22 cellular contexts compared by ENCODE assay signal in the genomic region with DNA sequence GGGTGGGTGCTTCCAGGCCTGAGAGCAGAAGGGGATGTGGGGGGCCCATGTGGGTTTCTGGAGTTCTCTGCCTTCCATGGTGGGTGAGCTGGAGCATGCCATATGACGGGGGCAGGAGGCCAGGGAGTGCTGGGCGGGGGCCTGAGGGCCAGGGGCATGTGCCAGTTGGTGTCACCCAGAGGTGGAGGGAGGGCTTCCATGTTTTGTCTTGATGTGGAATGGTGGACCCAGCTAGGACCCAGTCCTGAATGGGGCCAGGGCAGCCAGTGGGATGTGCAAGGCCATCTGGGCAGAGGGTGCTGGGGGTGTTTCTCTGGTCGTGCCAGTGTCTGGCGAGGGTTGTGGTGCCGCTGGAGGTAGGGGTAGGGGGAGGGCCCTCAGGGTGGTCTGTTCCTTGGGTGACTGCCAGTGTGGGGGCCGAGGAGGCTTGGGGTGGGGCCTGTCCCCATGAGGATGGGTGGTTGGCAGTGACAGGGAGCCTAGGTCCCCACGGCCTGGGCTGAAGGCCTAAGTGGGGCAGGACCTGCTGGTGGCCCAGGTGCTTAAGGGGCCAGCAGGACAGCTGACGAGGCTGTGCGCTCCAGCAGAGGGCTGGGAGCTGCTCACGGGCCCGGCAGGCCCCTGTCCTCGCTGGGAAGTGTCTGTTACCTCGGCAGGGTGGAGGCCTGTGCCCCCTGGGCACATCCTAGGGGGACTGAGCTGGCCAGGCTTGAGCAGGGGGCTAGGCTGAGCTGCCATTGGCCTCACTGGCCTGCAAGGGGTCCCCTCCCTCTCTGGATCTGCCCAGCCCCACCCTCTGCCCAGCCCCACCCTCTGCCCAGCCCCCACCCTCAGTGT. TPM values are rescaled to one million over a fixed set of nuclear protein-coding genes. Genes with fewer than 3 reads are reported as not detected.
DNase-seq lines count a peak whose midpoint lies in the region; ATAC-seq and TF ChIP-seq lines count a peak whose summit lies in the region.
"Had no signal": no experiment of that assay in that cellular context is flagged by ENCODE, and none has a peak within 500 bp of the region (broad histone marks: within the 10 kb centered on the region; RNA-seq: fewer than 3 reads in every experiment).

No MANE protein-coding gene starts in this region.

- H3K4me1 ChIP-seq in heart right ventricle (peaks cover 5 to 30% (median 17%) of the 10 kb centered on the region in 9 donors), stomach (peaks cover 22 to 31% (median 28%) of the 10 kb centered on the region in 4 donors)

- TF ChIP-seq CTCF in heart right ventricle (IDR thresholded peaks at IDR 0.05) (no peak), stomach (IDR thresholded peaks at IDR 0.05) (no peak)

- H3K27ac ChIP-seq in heart right ventricle (no peak overlapping the region), stomach (no peak overlapping the region)
- H3K27ac ChIP-seq: upper lobe of left lung had no signal

- H3K27me3 ChIP-seq in heart right ventricle (no peaks in the 10 kb centered on the region), stomach (no peaks in the 10 kb centered on the region)
- H3K27me3 ChIP-seq: upper lobe of left lung had no signal

- H3K4me3 ChIP-seq in heart right ventricle (no peak overlapping the region), stomach (no peak overlapping the region)
- H3K4me3 ChIP-seq: upper lobe of left lung had no signal

- H3K36me3 ChIP-seq in heart right ventricle (peaks cover 0 to 26% (median 4%) of the 10 kb centered on the region in 9 donors), stomach (peaks cover 12 to 42% (median 34%) of the 10 kb centered on the region in 4 donors)

- TF ChIP-seq POLR2A in stomach (IDR thresholded peaks at IDR 0.05), result no peak

- WGBS in heart right ventricle, 2 donors, result 75 to 78% methylated on average over 13 of the region's 13 CpGs
- 69 to 83% (median 79%) methylated on average over 7 to 13 of the region's 13 CpGs for WGBS in stomach, 5 donors

- TF ChIP-seq EP300 in stomach (IDR thresholded peaks at IDR 0.05), result no peak

- DNase-seq in heart right ventricle (peak; percentile 3 to 13), Right ventricle myocardium inferior (ENCODE audit: missing footprints) (no peak), NCI-H226 (peak; percentile 0), islet precursor cell (peak; percentile 52), HuH-7 (ENCODE audit: low spot score) (no peak), stomach (no peak)
- DNase-seq in stimulated activated naive CD8-positive, alpha-beta T cell treated with anti-CD3 and anti-CD28 coated beads, Interleukin-15, Interleukin-2, amounts not matched to agents 100 U/mL and 50 U/mL, for 24 hours, result peak; percentile 2
- DNase-seq: activated CD4-positive, alpha-beta memory T cell treated with anti-CD3 and anti-CD28 coated beads, Interleukin-2, amount 10 ng/mL, durations not matched to agents 7 days and 5 days; anterior cingulate cortex; effector memory CD8-positive, alpha-beta T cell; EL; mammary epithelial cell; NCI-H1694 treated with DMSO at 0.1 percent for 48 hours; stimulated activated naive CD4-positive, alpha-beta T cell treated with Interleukin-2 at 50 U/mL for 16 hours had no signal

- ATAC-seq in heart right ventricle (no peak), Right ventricle myocardium inferior (no peak), GM19395 (IDR thresholded peaks at IDR 0.05; ENCODE audit: unreplicated experiment) (no peak)
- ATAC-seq in stimulated activated naive CD8-positive, alpha-beta T cell treated with anti-CD3 and anti-CD28 coated beads, Interleukin-15, Interleukin-2, amounts not matched to agents 100 U/mL and 50 U/mL, for 24 hours, result no peak
- ATAC-seq: effector memory CD8-positive, alpha-beta T cell; T-cell had no signal

- intact Hi-C loops in heart right ventricle (cut with DNase I) (loop anchor here in 2 of 10 donors (10.0 kb wide), 2 partner anchors 83 to 153 kb away; a partner anchor contains a TSS), Right ventricle myocardium inferior (cut with DNase I) (no loop called here), stomach (cut with DNase I; ENCODE audit: low total_unique reads) (loop anchor here (10.0 kb wide), 1 partner anchor 153 kb away; no protein-coding TSS in a partner anchor)

- H3K9me3 ChIP-seq in heart right ventricle, result no peaks in the 10 kb centered on the region
- no peaks in the 10 kb centered on the region for H3K9me3 ChIP-seq in stomach
- H3K9me3 ChIP-seq: upper lobe of left lung had no signal

RNA-seq across cellular contexts. Expression of a gene that starts 26.8 kb away (rescaled TPM):
- total RNA-seq in heart right ventricle (10 to 100 TPM in 9 of 10 donors, 1 to 10 TPM in 1; 8.3 to 13.6 (median 12.3) TPM), Right ventricle myocardium inferior (10.5 TPM), stomach (100 to 1,000 TPM in 1 of 5 donors, 10 to 100 TPM in 4; 12.7 to 483 (median 46.1) TPM)
- polyA plus RNA-seq in heart right ventricle (1 to 10 TPM; 6.8 to 9.1 TPM), stomach (10 to 100 TPM in 2 of 3 donors, 1 to 10 TPM in 1; 9.6 to 15.4 (median 13.2) TPM)

RNA-seq across cellular contexts. Expression of a gene that starts 32.8 kb away (rescaled TPM):
- total RNA-seq in heart right ventricle (under 1 TPM in 9 of 10 donors, not detected in 1; 0.23 to 0.91 (median 0.50) TPM), Right ventricle myocardium inferior (not detected), stomach (1 to 10 TPM in 1 of 5 donors, under 1 TPM in 1, not detected in 3; 0.14 to 2.6 TPM)
- polyA plus RNA-seq in heart right ventricle (under 1 TPM; 0.07 to 0.13 TPM), stomach (1 to 10 TPM in 1 of 3 donors, under 1 TPM in 1, not detected in 1; 0.70 to 1.7 TPM)
- total RNA-seq: activated CD4-positive, alpha-beta memory T cell treated with anti-CD3 and anti-CD28 coated beads, Interleukin-2, amount 10 ng/mL, durations not matched to agents 7 days and 5 days; activated T-helper 17 cell treated with anti-CD3 and anti-CD28 coated beads, Interleukin-2, amount 50 U/mL, for 72 hours; H1; MCF 10A; RPMI7951 had no signal
- polyA plus RNA-seq: fibroblast of lung had no signal

Comparison
In these comparisons a context has a peak if more than half of its experiments do, and no peak if none do; other contexts are left out.
1. DNase-seq: peak in heart right ventricle (2 of 2), NCI-H226 (single experiment), islet precursor cell (single experiment) and stimulated activated naive CD8-positive, alpha-beta T cell treated with anti-CD3 and anti-CD28 coated beads, Interleukin-15, Interleukin-2, amounts not matched to agents 100 U/mL and 50 U/mL, for 24 hours (single experiment); none in Right ventricle myocardium inferior (single experiment), HuH-7 (single experiment) and stomach (single experiment).